Comparison of ENCODE assay signal across 8 cellular contexts in genomic region chr2:218395456-218395825, GRCh38. TPM values are rescaled to one million over a fixed set of nuclear protein-coding genes. Genes with fewer than 3 reads are reported as not detected.
DNase-seq lines count a peak whose midpoint lies in the region; ATAC-seq and TF ChIP-seq lines count a peak whose summit lies in the region.

No MANE protein-coding gene starts in this region.

- no peaks in the 10 kb centered on the region for H3K27me3 Mint-ChIP-seq in naive thymus-derived CD4-positive, alpha-beta T cell

- H3K36me3 Mint-ChIP-seq in naive thymus-derived CD4-positive, alpha-beta T cell, result peaks cover 0 to 5% (median 0%) of the 10 kb centered on the region in 5 donors

- no peak for TF ChIP-seq CTCF in AG10803 (conservative IDR thresholded peaks at IDR 0.05; ENCODE audit: low read length)
- no peak for TF ChIP-seq CTCF in LNCaP clone FGC (IDR thresholded peaks at IDR 0.05; ENCODE audit: control insufficient read depth, extremely low read depth, insufficient read depth)
- no peak for TF ChIP-seq CTCF in colonic mucosa (IDR thresholded peaks at IDR 0.05)

- peak overlapping the region in 8 of 9 donors; percentile 85 to 100 (median 96) for H3K27ac Mint-ChIP-seq in naive thymus-derived CD4-positive, alpha-beta T cell

- H3K27me3 ChIP-seq in colonic mucosa, result no peaks in the 10 kb centered on the region
- H3K27me3 ChIP-seq in naive thymus-derived CD4-positive, alpha-beta T cell (ENCODE audit: control insufficient read depth in 2 of 2, insufficient read depth in 2 of 2, low read length in 2 of 2), result no peaks in the 10 kb centered on the region

- POLR2A ChIA-PET in naive thymus-derived CD4-positive, alpha-beta T cell (lab: Charles Lee), result interaction anchor here (0.6 to 3.5 kb wide), 13 partner anchors 11 to 125 kb away, joined by 3 to 36 read pairs (median 15); partner anchors contain the start of genes AAMP, PNKD and TMBIM1

- H3K4me3 ChIP-seq in AG10803 (ENCODE audit: low read length) (peak overlapping the region; percentile 55), LNCaP clone FGC (ENCODE audit: low read depth, low read length) (peak overlapping the region; percentile 68), colonic mucosa (peak overlapping the region; percentile 97)
- peak overlapping the region; percentile 14 for H3K4me3 ChIP-seq in naive thymus-derived CD4-positive, alpha-beta T cell (ENCODE audit: low read length)

- peak overlapping the region; percentile 100 for H3K27ac ChIP-seq in colonic mucosa
- H3K27ac ChIP-seq in naive thymus-derived CD4-positive, alpha-beta T cell (ENCODE audit: low read depth, low read length), result peak overlapping the region; percentile 86

- peak overlapping the region; percentile 66 to 67 for H3K9ac ChIP-seq in colonic mucosa (ENCODE audit: low read depth in 2 of 2, low read length in 2 of 2)

- CTCF ChIA-PET in naive thymus-derived CD4-positive, alpha-beta T cell (lab: Charles Lee), result interaction anchor here (1.0 to 3.4 kb wide), 7 partner anchors 11 to 122 kb away, joined by 3 to 19 read pairs (median 6); no protein-coding TSS in a partner anchor

- H3K4me1 Mint-ChIP-seq in naive thymus-derived CD4-positive, alpha-beta T cell, result peaks cover 16 to 41% (median 38%) of the 10 kb centered on the region in 7 donors

- no peaks in the 10 kb centered on the region for H3K9me3 Mint-ChIP-seq in naive thymus-derived CD4-positive, alpha-beta T cell

- H3K4me1 ChIP-seq in colonic mucosa, result peaks cover 4% of the 10 kb centered on the region
- peaks cover 28 to 31% of the 10 kb centered on the region in 2 donors for H3K4me1 ChIP-seq in naive thymus-derived CD4-positive, alpha-beta T cell (ENCODE audit: control insufficient read depth in 2 of 2, insufficient read depth in 2 of 2, low read length in 2 of 2)

- H3K9me3 ChIP-seq in colonic mucosa, result no peaks in the 10 kb centered on the region
- no peaks in the 10 kb centered on the region for H3K9me3 ChIP-seq in naive thymus-derived CD4-positive, alpha-beta T cell (ENCODE audit: control insufficient read depth in 2 of 3, low read length in 3 of 3)

- H3K36me3 ChIP-seq in colonic mucosa, result no peaks in the 10 kb centered on the region
- H3K36me3 ChIP-seq in naive thymus-derived CD4-positive, alpha-beta T cell (ENCODE audit: control insufficient read depth in 2 of 3, insufficient read depth in 3 of 3, low read length in 3 of 3), result no peaks in the 10 kb centered on the region

- no peak for ATAC-seq in naive thymus-derived CD4-positive, alpha-beta T cell
- no peak for ATAC-seq in HG02970 (IDR thresholded peaks at IDR 0.05; ENCODE audit: low FRiP score, unreplicated experiment)
- ATAC-seq in GM21526 (IDR thresholded peaks at IDR 0.05; ENCODE audit: low FRiP score, unreplicated experiment), result no peak

- intact Hi-C loops in colonic mucosa (cut with DNase I), result no loop called here
- intact Hi-C loops in naive thymus-derived CD4-positive, alpha-beta T cell (cut with micrococcal nuclease), result loop anchor here (5.0 kb wide), 6 partner anchors 38 to 1147 kb away; partner anchors contain the start of genes CATIP (in 1 of the 2), CHPF (in 1 of the 2), DNPEP (in 1 of the 2) and GLB1L (in 1 of the 2)
- intact Hi-C loops in posterior cingulate gyrus (cut with DNase I), result loop anchor here (5.0 kb wide), 3 partner anchors 93 to 178 kb away; partner anchors contain the start of gene ARPC2

- H3K4me3 Mint-ChIP-seq in naive thymus-derived CD4-positive, alpha-beta T cell, result peak overlapping the region; percentile 83 to 99 (median 94)

- DNase-seq in AG10803 (ENCODE audit: low read depth) (no peak), LNCaP clone FGC (ENCODE audit: low read depth) (no peak), colonic mucosa (peak; percentile 73), germinal center (ENCODE audit: low spot score) (no peak), posterior cingulate gyrus (no peak)
- DNase-seq in naive thymus-derived CD4-positive, alpha-beta T cell, result no peak

RNA-seq across cellular contexts. Expression of gene CTDSP1, which starts 4.2 kb away (rescaled TPM):
- 100 to 1,000 TPM; 137 to 150 TPM for total RNA-seq in colonic mucosa
- 100 to 1,000 TPM; 110 to 219 (median 156) TPM for total RNA-seq in naive thymus-derived CD4-positive, alpha-beta T cell
- 10 to 100 TPM; 22.5 TPM for polyA plus RNA-seq in naive thymus-derived CD4-positive, alpha-beta T cell

RNA-seq across cellular contexts. Expression of gene SLC11A1, which starts 13.4 kb away (rescaled TPM):
- 1 to 10 TPM; 1.1 to 1.8 TPM for total RNA-seq in colonic mucosa
- 100 to 1,000 TPM in 1 of 5 experiments, 10 to 100 TPM in 1, 1 to 10 TPM in 2, under 1 TPM in 1; 0.27 to 399 (median 1.9) TPM for total RNA-seq in naive thymus-derived CD4-positive, alpha-beta T cell
- under 1 TPM; 0.49 to 0.97 TPM for polyA plus RNA-seq in naive thymus-derived CD4-positive, alpha-beta T cell

RNA-seq across cellular contexts. Expression of gene VIL1, which starts 23.5 kb away (rescaled TPM):
- 100 to 1,000 TPM; 545 to 634 TPM for total RNA-seq in colonic mucosa
- under 1 TPM in 3 of 5 experiments, not detected in 2; 0.12 to 0.69 (median 0.22) TPM for total RNA-seq in naive thymus-derived CD4-positive, alpha-beta T cell
- under 1 TPM; 0.10 to 0.15 TPM for polyA plus RNA-seq in naive thymus-derived CD4-positive, alpha-beta T cell

RNA-seq across cellular contexts. Expression of gene CATIP, which starts 38.8 kb away (rescaled TPM):
- not detected for total RNA-seq in colonic mucosa
- under 1 TPM in 1 of 5 experiments, not detected in 4; 0.49 TPM for total RNA-seq in naive thymus-derived CD4-positive, alpha-beta T cell
- polyA plus RNA-seq in naive thymus-derived CD4-positive, alpha-beta T cell, result not detected

Comparison
In these comparisons a context has a peak if more than half of its experiments do, and no peak if none do; other contexts are left out.
1. H3K4me3 ChIP-seq: peak in every context shown above with its lines; median percentile 97 in colonic mucosa; 68 in LNCaP clone FGC; 55 in AG10803; 14 in naive thymus-derived CD4-positive, alpha-beta T cell.
2. RNA of gene VIL1, which starts 23.5 kb away (total RNA-seq): 545 to 634 TPM in colonic mucosa; 0.12 to 0.69 TPM in naive thymus-derived CD4-positive, alpha-beta T cell; every median in the first group is over 100 times any median in the second.